In genomic region chr7:28505861-28506260, GRCh38 we compare ENCODE assay signal across 28 cellular contexts.
"Had no signal": no experiment of that assay in that cellular context is flagged by ENCODE, and none has a peak within 500 bp of the region (broad histone marks: within the 10 kb centered on the region; RNA-seq: fewer than 3 reads in every experiment).

No MANE protein-coding gene starts in this region.

- H3K9me3 Mint-ChIP-seq: dendritic cell treated with granulocyte-macrophage colony-stimulating factor and Interleukin-4, amounts not matched to agents 40 ng/mL and 50 ng/mL, for 4 days; effector memory CD8-positive, alpha-beta T cell; endodermal cell had no signal

- H3K27ac Mint-ChIP-seq: dendritic cell treated with granulocyte-macrophage colony-stimulating factor and Interleukin-4, amounts not matched to agents 40 ng/mL and 50 ng/mL, for 4 days; effector memory CD8-positive, alpha-beta T cell; endodermal cell had no signal

- H3K4me3 ChIP-seq: colonic mucosa, coronary artery, dorsolateral prefrontal cortex, esophagus muscularis mucosa, esophagus squamous epithelium, gastrocnemius medialis, gastroesophageal sphincter, heart left ventricle, heart right ventricle, hepatocyte had no signal

- H3K9me3 ChIP-seq: colonic mucosa, esophagus muscularis mucosa, esophagus squamous epithelium, gastrocnemius medialis, gastroesophageal sphincter, heart left ventricle, heart right ventricle had no signal

- H3K27me3 Mint-ChIP-seq: dendritic cell treated with granulocyte-macrophage colony-stimulating factor and Interleukin-4, amounts not matched to agents 40 ng/mL and 50 ng/mL, for 4 days had no signal

- H3K79me2 ChIP-seq: hepatocyte had no signal

- FAIRE-seq: endometrium, endothelial cell of umbilical vein, frontal cortex had no signal

- DNase-seq: colonic mucosa; cortex of kidney; dermis blood vessel endothelial cell; dorsolateral prefrontal cortex; effector CD4-positive, alpha-beta T cell; effector CD8-positive, alpha-beta T cell; effector memory CD4-positive, alpha-beta T cell; effector memory CD8-positive, alpha-beta T cell; endodermal cell; erythroblast; esophagus squamous epithelium; foreskin fibroblast; foreskin keratinocyte; foreskin melanocyte; gastrocnemius medialis; glutamatergic neuron; head of caudate nucleus; heart left ventricle; heart right ventricle had no signal

- H3K4me1 ChIP-seq: colonic mucosa, esophagus muscularis mucosa, esophagus squamous epithelium, foreskin keratinocyte, gastrocnemius medialis, gastroesophageal sphincter had no signal

- H3K4me3 Mint-ChIP-seq: dendritic cell treated with granulocyte-macrophage colony-stimulating factor and Interleukin-4, amounts not matched to agents 40 ng/mL and 50 ng/mL, for 4 days; effector memory CD8-positive, alpha-beta T cell; endodermal cell had no signal

- H3K36me3 ChIP-seq: colonic mucosa, esophagus muscularis mucosa, esophagus squamous epithelium, gastrocnemius medialis, gastroesophageal sphincter, heart left ventricle had no signal

- H3K27me3 ChIP-seq: colonic mucosa, dorsolateral prefrontal cortex, esophagus muscularis mucosa, esophagus squamous epithelium, foreskin keratinocyte, gastrocnemius medialis, gastroesophageal sphincter, heart left ventricle, heart right ventricle, hepatocyte had no signal

- H3K4me2 ChIP-seq: hepatocyte had no signal

- H3K27ac ChIP-seq: colonic mucosa, coronary artery, dorsolateral prefrontal cortex, epithelial cell of prostate, esophagus muscularis mucosa, esophagus squamous epithelium, foreskin keratinocyte, gastrocnemius medialis, gastroesophageal sphincter, heart left ventricle, heart right ventricle, hepatocyte had no signal
